20 cellular contexts compared by ENCODE assay signal in genomic region chr1:114431026-114431425, GRCh38.
"Had no signal": no experiment of that assay in that cellular context is flagged by ENCODE, and none has a peak within 500 bp of the region (broad histone marks: within the 10 kb centered on the region; RNA-seq: fewer than 3 reads in every experiment).

No MANE protein-coding gene starts in this region.

- H3K27me3 ChIP-seq: dorsolateral prefrontal cortex, hepatocyte, left lung, pancreas, stomach, thyroid gland, vagina had no signal

- ATAC-seq: left lung, lower lobe of right lung, natural killer cell, pancreas, sciatic nerve had no signal

- DNase-seq: dorsolateral prefrontal cortex; effector CD4-positive, alpha-beta T cell; kidney; left lung; lower lobe of right lung; natural killer cell; pancreas; retina; stimulated activated CD4-positive, alpha-beta T cell treated with anti-CD3 and anti-CD28 coated beads, Interleukin-12 subunit alpha, Interleukin-12 subunit beta, amount 100 ng/mL, for 4 hours; stimulated activated CD4-positive, alpha-beta T cell treated with anti-CD3 and anti-CD28 coated beads, Interleukin-1b, Interleukin-23, amount 100 ng/mL, for 48 hours; stimulated activated CD4-positive, alpha-beta T cell treated with anti-CD3 and anti-CD28 coated beads, Interleukin-4, amount 100 ng/mL, for 1 hour; stimulated activated CD8-positive, alpha-beta memory T cell treated with anti-CD3 and anti-CD28 coated beads, Interleukin-4, amount 100 ng/mL, for 48 hours; stimulated activated naive CD4-positive, alpha-beta T cell treated with Interleukin-2 at 50 U/mL for 16 hours; stomach; thyroid gland; trophoblast cell had no signal

- H3K4me2 ChIP-seq: hepatocyte, smooth muscle cell had no signal

- H3K4me1 ChIP-seq: left lung, lower lobe of right lung, pancreas, vagina had no signal

- H2AFZ ChIP-seq: hepatocyte had no signal

- H3K4me3 ChIP-seq: dorsolateral prefrontal cortex, hepatocyte, left lung, lower lobe of right lung, pancreas, smooth muscle cell, stomach, thyroid gland, vagina had no signal

- H3K36me3 ChIP-seq: thyroid gland had no signal

- H3K27ac ChIP-seq: dorsolateral prefrontal cortex, hepatocyte, left lung, lower lobe of right lung, pancreas, stomach, thyroid gland, vagina had no signal

- H3K9me3 ChIP-seq: left lung, lower lobe of right lung, pancreas, stomach, thyroid gland, vagina had no signal
